In the genomic region with DNA sequence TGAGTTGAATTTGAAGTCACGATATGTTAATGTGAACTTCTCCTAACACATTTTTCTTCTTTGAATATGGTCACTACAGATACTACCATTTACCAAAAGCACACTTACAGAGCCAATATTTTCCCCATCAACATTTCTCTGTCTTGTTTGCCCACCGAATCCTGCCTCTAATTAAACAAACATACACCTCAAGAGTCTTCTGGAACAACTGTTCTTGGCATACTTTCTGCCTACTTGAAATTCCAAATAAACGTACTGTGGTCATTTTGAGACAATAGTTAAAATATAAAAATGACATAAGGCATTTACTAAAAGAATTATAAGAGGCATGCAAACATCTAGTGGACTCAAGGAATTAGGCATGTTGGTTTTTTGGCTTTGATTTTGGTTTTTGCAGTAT, we compare ENCODE assay signal across 22 cellular contexts.
"Had no signal": no experiment of that assay in that cellular context is flagged by ENCODE, and none has a peak within 500 bp of the region (broad histone marks: within the 10 kb centered on the region; RNA-seq: fewer than 3 reads in every experiment).

No MANE protein-coding gene starts in this region.

- H3K9me3 ChIP-seq: body of pancreas, SJSA1 had no signal

- H3K27ac ChIP-seq: body of pancreas, SJSA1 had no signal

- H3K27me3 ChIP-seq: body of pancreas, SJSA1 had no signal

- ATAC-seq: activated CD8-positive, alpha-beta memory T cell treated with anti-CD3 and anti-CD28 coated beads, Interleukin-2, amount 10 ng/mL, durations not matched to agents 7 days and 5 days; activated T-cell treated with anti-CD3 and anti-CD28 coated beads, Interleukin-2, amount 50 U/mL, for 4 hours; body of pancreas; PC-3 had no signal

- H3K4me1 ChIP-seq: body of pancreas had no signal

- H3K4me3 ChIP-seq: body of pancreas, SJSA1 had no signal

- DNase-seq: activated B cell treated with CpG ODN at 0.5 μM for 24 hours; activated CD4-positive, alpha-beta T cell treated with anti-CD3 and anti-CD28 coated beads for 1 hour; activated CD4-positive, alpha-beta T cell treated with anti-CD3 and anti-CD28 coated beads, Interleukin-2, amount 10 ng/mL, durations not matched to agents 24 days and 14 days; activated CD4-positive, alpha-beta T cell treated with anti-CD3 and anti-CD28 coated beads, Interleukin-2, amount 50 U/mL, for 48 hours; activated CD8-positive, alpha-beta memory T cell treated with anti-CD3 and anti-CD28 coated beads, Interleukin-2, amount 10 ng/mL, durations not matched to agents 7 days and 5 days; activated effector memory CD4-positive, alpha-beta T cell treated with anti-CD3 and anti-CD28 coated beads, Interleukin-2, amount 50 U/mL, for 16 hours; activated naive CD4-positive, alpha-beta T cell treated with anti-CD3 and anti-CD28 coated beads for 36 hours; activated T-cell treated with anti-CD3 and anti-CD28 coated beads, Interleukin-2, amount 50 U/mL, for 4 hours; body of pancreas; central memory CD4-positive, alpha-beta T cell; cortex of kidney; NCI-H1105; NCI-H1436; NCI-H1694 treated with DMSO at 0.1 percent for 48 hours; NCI-H2081 treated with DMSO at 0.1 percent for 48 hours; NCI-H446; NCI-H524; PC-3; SHP77; T-helper 9 cell had no signal

- FAIRE-seq: bronchial epithelial cell had no signal
